ENCODE assay signal across 18 cellular contexts in the genomic region with DNA sequence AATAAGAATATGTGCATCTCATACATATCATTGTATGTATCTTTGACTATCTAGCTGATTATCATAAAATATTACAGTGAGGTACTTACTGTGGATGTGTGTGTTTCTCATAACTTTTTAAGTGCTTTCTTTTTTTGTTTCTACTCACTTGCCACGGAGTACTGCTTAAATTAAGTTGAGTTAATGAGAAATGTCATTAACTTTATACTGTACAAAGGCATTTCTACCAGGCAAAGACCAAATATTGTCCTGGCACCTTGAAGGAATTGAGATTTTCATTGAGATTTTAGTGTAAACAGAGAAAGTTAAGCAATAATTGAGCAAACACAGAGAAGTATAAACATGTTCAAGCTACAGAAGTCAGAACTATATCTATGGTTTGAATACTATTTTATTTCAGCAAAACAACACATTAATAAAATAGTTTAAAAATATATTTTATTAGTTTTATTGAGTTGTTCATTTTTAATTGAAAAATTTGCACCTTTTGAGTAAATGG.
DNase-seq lines count a peak whose midpoint lies in the region; TF ChIP-seq lines count a peak whose summit lies in the region.
"Had no signal": no experiment of that assay in that cellular context is flagged by ENCODE, and none has a peak within 500 bp of the region (broad histone marks: within the 10 kb centered on the region; RNA-seq: fewer than 3 reads in every experiment).

No MANE protein-coding gene starts in this region.

- H3K36me3 Mint-ChIP-seq in MCF 10A (ENCODE audit: insufficient read depth, unreplicated experiment) (no peaks in the 10 kb centered on the region), nephron (ENCODE audit: low read depth) (no peaks in the 10 kb centered on the region)

- POLR2A ChIA-PET in MCF 10A (lab: Yijun Ruan, JAX): no interaction called here

- H3K27ac ChIP-seq in breast epithelium: no peak overlapping the region
- H3K27ac ChIP-seq: 22Rv1, A549, C4-2B had no signal

- no peaks in the 10 kb centered on the region for H3K36me3 ChIP-seq in breast epithelium

- H3K4me3 ChIP-seq in breast epithelium: no peak overlapping the region
- H3K4me3 ChIP-seq: A549, GM23338 had no signal

- TF ChIP-seq CTCF in MCF 10A (IDR thresholded peaks at IDR 0.05; ENCODE audit: unreplicated experiment) (no peak), breast epithelium (IDR thresholded peaks at IDR 0.05) (no peak), nephron (IDR thresholded peaks at IDR 0.05; ENCODE audit: unreplicated experiment in 3 of 3) (no peak)

- no peaks in the 10 kb centered on the region for H3K9me3 Mint-ChIP-seq in MCF 10A (ENCODE audit: unreplicated experiment)
- no peaks in the 10 kb centered on the region for H3K9me3 Mint-ChIP-seq in nephron
- H3K9me3 Mint-ChIP-seq: GM23338 had no signal

- no peaks in the 10 kb centered on the region for H3K4me1 ChIP-seq in breast epithelium
- H3K4me1 ChIP-seq: A549, Caco-2 had no signal

- no peaks in the 10 kb centered on the region for H3K27me3 ChIP-seq in breast epithelium

- DNase-seq in MCF 10A (ENCODE audit: unreplicated experiment): no peak
- DNase-seq in breast epithelium (ENCODE audit: low spot score in 2 of 2): no peak
- DNase-seq in left kidney (ENCODE audit: low read depth, low spot score): peak; percentile 6
- no peak for DNase-seq in NOMO-1 (lab: John Stamatoyannopoulos, UW; ENCODE audit: unreplicated experiment in 2 of 2)
- DNase-seq in hippocampal formation (lab: John Stamatoyannopoulos, UW): no peak
- no peak for DNase-seq in hypothalamus (lab: John Stamatoyannopoulos, UW)
- DNase-seq: AML-193; Caco-2; CD4-positive, alpha-beta T cell; DMS153; DMS79; GDM1; HCEC 1CT had no signal

- BruUV-seq in MCF 10A (replicated peaks; lab: Mats Ljungman, UMichigan): no TSS peak

- H3K4me3 Mint-ChIP-seq in MCF 10A (ENCODE audit: unreplicated experiment) (no peak overlapping the region), nephron (no peak overlapping the region)
- H3K4me3 Mint-ChIP-seq: CD4-positive, alpha-beta T cell; GM23338 had no signal

- CTCF ChIA-PET in MCF 10A (lab: Yijun Ruan, JAX): no interaction called here

- H3K27me3 Mint-ChIP-seq in MCF 10A (ENCODE audit: insufficient read depth, unreplicated experiment) (no peaks in the 10 kb centered on the region), nephron (ENCODE audit: low read depth) (no peaks in the 10 kb centered on the region)
- H3K27me3 Mint-ChIP-seq: CD4-positive, alpha-beta T cell had no signal

- TF ChIP-seq POLR2A in breast epithelium (IDR thresholded peaks at IDR 0.05): no peak

- peak overlapping the region; percentile 12 for H3K27ac Mint-ChIP-seq in MCF 10A (ENCODE audit: low read depth, unreplicated experiment)
- H3K27ac Mint-ChIP-seq in nephron: peak overlapping the region; percentile 65 to 77 (median 77)
- H3K27ac Mint-ChIP-seq: CD4-positive, alpha-beta T cell; GM23338 had no signal

- intact Hi-C loops in MCF 10A (cut with micrococcal nuclease): no loop called here
- intact Hi-C loops in breast epithelium (cut with DNase I; ENCODE audit: low total_unique reads): no loop called here

- H3K4me1 Mint-ChIP-seq in MCF 10A (ENCODE audit: insufficient read depth, unreplicated experiment): no peaks in the 10 kb centered on the region
- no peaks in the 10 kb centered on the region for H3K4me1 Mint-ChIP-seq in nephron
- H3K4me1 Mint-ChIP-seq: GM23338 had no signal

- no peaks in the 10 kb centered on the region for H3K9me3 ChIP-seq in breast epithelium
- H3K9me3 ChIP-seq: A549, Caco-2 had no signal
